Comparison of ENCODE assay signal across 9 cellular contexts in genomic region chr7:70614237-70614984, GRCh38.
DNase-seq lines count a peak whose midpoint lies in the region; ATAC-seq and FAIRE-seq lines count a peak whose summit lies in the region.
"Had no signal": no experiment of that assay in that cellular context is flagged by ENCODE, and none has a peak within 500 bp of the region (broad histone marks: within the 10 kb centered on the region; RNA-seq: fewer than 3 reads in every experiment).

No MANE protein-coding gene starts in this region.

- peak overlapping the region; percentile 52 for H3K4me3 Mint-ChIP-seq in stimulated activated naive B cell treated with anti-CD40 and anti-IgM and Interleukin-4, amounts not matched to agents 10 μg/mL and 1 μg/mL and 100 μg/mL, for 72 hours

- H3K36me3 Mint-ChIP-seq in stimulated activated naive B cell treated with anti-CD40 and anti-IgM and Interleukin-4, amounts not matched to agents 10 μg/mL and 1 μg/mL and 100 μg/mL, for 72 hours = peaks cover 4 to 7% of the 10 kb centered on the region in 2 donors

- no peaks in the 10 kb centered on the region for H3K27me3 Mint-ChIP-seq in stimulated activated naive B cell treated with anti-CD40 and anti-IgM and Interleukin-4, amounts not matched to agents 10 μg/mL and 1 μg/mL and 100 μg/mL, for 72 hours

- peak overlapping the region; percentile 44 for H3K27ac Mint-ChIP-seq in stimulated activated naive B cell treated with anti-CD40 and anti-IgM and Interleukin-4, amounts not matched to agents 10 μg/mL and 1 μg/mL and 100 μg/mL, for 72 hours

- ATAC-seq in stimulated activated naive B cell treated with anti-CD40 and anti-IgM and Interleukin-4, amounts not matched to agents 10 μg/mL and 1 μg/mL and 100 μg/mL, for 72 hours (replicated peaks) = peak; percentile 92 to 93
- ATAC-seq in HG03521 (IDR thresholded peaks at IDR 0.05; ENCODE audit: unreplicated experiment) = no peak

- H3K4me1 Mint-ChIP-seq in stimulated activated naive B cell treated with anti-CD40 and anti-IgM and Interleukin-4, amounts not matched to agents 10 μg/mL and 1 μg/mL and 100 μg/mL, for 72 hours = peaks cover 16 to 27% of the 10 kb centered on the region in 2 donors

- peaks cover 0 to 2% of the 10 kb centered on the region in 2 donors for H3K9me3 Mint-ChIP-seq in stimulated activated naive B cell treated with anti-CD40 and anti-IgM and Interleukin-4, amounts not matched to agents 10 μg/mL and 1 μg/mL and 100 μg/mL, for 72 hours

- H3K9ac ChIP-seq in adipocyte (ENCODE audit: low read length) = no peak overlapping the region

- peak overlapping the region; percentile 43 for H3K4me3 ChIP-seq in adipocyte (ENCODE audit: low read length)
- H3K4me3 ChIP-seq: skin epidermis had no signal

- H3K36me3 ChIP-seq in adipocyte (ENCODE audit: control insufficient read depth, insufficient read depth, low read length, severe bottlenecking) = no peaks in the 10 kb centered on the region

- DNase-seq in D341Med (ENCODE audit: low spot score) = peak; percentile 92
- DNase-seq in NCI-H1092 (lab: John Stamatoyannopoulos, UW) = peak; percentile 97
- DNase-seq in adipocyte (ENCODE audit: low read depth) = peak; percentile 42
- peak in 45 of 51 donors; percentile 9 to 81 (median 55) for DNase-seq in hypothalamus (lab: John Stamatoyannopoulos, UW)
- peak; percentile 57 for DNase-seq in stimulated activated naive B cell treated with anti-CD40 and anti-IgM and Interleukin-4, amounts not matched to agents 10 μg/mL and 1 μg/mL and 100 μg/mL, for 72 hours
- no peak for DNase-seq in 8988T
- DNase-seq in GM19239 (ENCODE audit: insufficient read length, low spot score) = no peak

- H3K4me1 ChIP-seq in adipocyte (ENCODE audit: control insufficient read depth, insufficient read depth, low read length) = peaks cover 14% of the 10 kb centered on the region

- FAIRE-seq in GM19239 (lab: Jason Lieb, UNC) = no peak

- H3K27me3 ChIP-seq in adipocyte (replicated peaks; ENCODE audit: control insufficient read depth, insufficient read depth, low read length) = peaks cover 8% of the 10 kb centered on the region

- no peaks in the 10 kb centered on the region for H3K9me3 ChIP-seq in adipocyte (ENCODE audit: control insufficient read depth, low read length)

Comparison
In these comparisons a context has a peak if more than half of its experiments do, and no peak if none do; other contexts are left out.
1. DNase-seq: peak in D341Med (single experiment), NCI-H1092 (single experiment), adipocyte (single experiment), hypothalamus (45 of 51) and stimulated activated naive B cell treated with anti-CD40 and anti-IgM and Interleukin-4, amounts not matched to agents 10 μg/mL and 1 μg/mL and 100 μg/mL, for 72 hours (single experiment); none in 8988T (single experiment) and GM19239 (single experiment).